In genomic region chr20:50681359-50682064, GRCh38 we compare ENCODE assay signal across 23 cellular contexts. TPM values are rescaled to one million over a fixed set of nuclear protein-coding genes. Genes with fewer than 3 reads are reported as not detected.
DNase-seq lines count a peak whose midpoint lies in the region; ATAC-seq, FAIRE-seq and TF ChIP-seq lines count a peak whose summit lies in the region.
"Had no signal": no experiment of that assay in that cellular context is flagged by ENCODE, and none has a peak within 500 bp of the region (broad histone marks: within the 10 kb centered on the region; RNA-seq: fewer than 3 reads in every experiment).

No MANE protein-coding gene starts in this region.

- H3K9me3 ChIP-seq in kidney (ENCODE audit: control insufficient read depth in 1 of 2, low read length in 2 of 2) (no peaks in the 10 kb centered on the region), upper lobe of right lung (no peaks in the 10 kb centered on the region)
- H3K9me3 ChIP-seq: SJCRH30 had no signal

- peaks cover 6% of the 10 kb centered on the region for H3K27me3 Mint-ChIP-seq in type B pancreatic cell

- FAIRE-seq in kidney (lab: Jason Lieb, UNC), result no peak

- H3K36me3 ChIP-seq in kidney (ENCODE audit: control insufficient read depth in 1 of 2, insufficient read depth in 2 of 2, low read length in 2 of 2) (no peaks in the 10 kb centered on the region), upper lobe of right lung (no peaks in the 10 kb centered on the region)
- H3K36me3 ChIP-seq: SJCRH30 had no signal

- no peak overlapping the region for H3K27ac Mint-ChIP-seq in type B pancreatic cell
- H3K27ac Mint-ChIP-seq: CD14-positive monocyte, GM23338, IgD-negative memory B cell, T-cell had no signal

- peak overlapping the region; percentile 33 to 77 for H3K27ac ChIP-seq in kidney (ENCODE audit: low read depth in 2 of 2, low read length in 2 of 2)
- H3K27ac ChIP-seq in upper lobe of right lung, result no peak overlapping the region
- H3K27ac ChIP-seq: 22Rv1, SJCRH30 had no signal

- H3K9ac ChIP-seq in kidney (ENCODE audit: low read length in 2 of 2), result no peak overlapping the region

- H3K4me3 Mint-ChIP-seq in type B pancreatic cell, result no peak overlapping the region
- H3K4me3 Mint-ChIP-seq: CD14-positive monocyte, GM23338, IgD-negative memory B cell, T-cell had no signal

- no peaks in the 10 kb centered on the region for H3K36me3 Mint-ChIP-seq in type B pancreatic cell
- H3K36me3 Mint-ChIP-seq: CD14-positive monocyte, IgD-negative memory B cell, T-cell had no signal

- H3K4me3 ChIP-seq in kidney (ENCODE audit: low read length in 2 of 2) (no peak overlapping the region), upper lobe of right lung (no peak overlapping the region)
- H3K4me3 ChIP-seq: GM23338, SJCRH30 had no signal

- H3K4me1 Mint-ChIP-seq in type B pancreatic cell (ENCODE audit: unreplicated experiment), result peaks cover 14% of the 10 kb centered on the region
- H3K4me1 Mint-ChIP-seq: CD14-positive monocyte, IgD-negative memory B cell, T-cell had no signal

- no peaks in the 10 kb centered on the region for H3K9me3 Mint-ChIP-seq in type B pancreatic cell
- H3K9me3 Mint-ChIP-seq: GM23338 had no signal

- DNase-seq in DMS 273 (lab: John Stamatoyannopoulos, UW; ENCODE audit: unreplicated experiment) (peak; percentile 39), DMS 273 treated with DMSO at 0.1 percent for 48 hours (lab: John Stamatoyannopoulos, UW) (no peak), NCI-H524 treated with DMSO at 0.1 percent for 48 hours (lab: John Stamatoyannopoulos, UW) (peak; percentile 36), kidney (no peak), upper lobe of right lung (no peak), type B pancreatic cell (ENCODE audit: extremely low spot score, unreplicated experiment) (no peak)
- DNase-seq: AML-193, DMS79 treated with DMSO at 0.1 percent for 48 hours, HCEC 1CT, Karpas-422, MV-4-11, NCI-H1105 treated with DMSO at 0.1 percent for 48 hours, NCI-H2081, NCI-H446 treated with DMSO at 0.1 percent for 48 hours, SJCRH30, T-cell had no signal

- ATAC-seq in upper lobe of right lung (peak; percentile 26), HG03521 (IDR thresholded peaks at IDR 0.05; ENCODE audit: unreplicated experiment) (no peak), GM19463 (IDR thresholded peaks at IDR 0.05; ENCODE audit: unreplicated experiment) (no peak)
- ATAC-seq: GM23338, T-cell had no signal

- peaks cover 25 to 32% of the 10 kb centered on the region in 2 donors for H3K4me1 ChIP-seq in kidney (ENCODE audit: control insufficient read depth in 1 of 2, insufficient read depth in 1 of 2, low read depth in 1 of 2, low read length in 2 of 2)
- H3K4me1 ChIP-seq in upper lobe of right lung, result peaks cover 4% of the 10 kb centered on the region

- no peaks in the 10 kb centered on the region for H3K27me3 ChIP-seq in upper lobe of right lung
- H3K27me3 ChIP-seq: SJCRH30 had no signal

- TF ChIP-seq CTCF in kidney (IDR thresholded peaks at IDR 0.05; ENCODE audit: borderline replicate concordance, extremely low read depth, insufficient read depth) (no peak), upper lobe of right lung (IDR thresholded peaks at IDR 0.05) (no peak), type B pancreatic cell (conservative IDR thresholded peaks at IDR 0.05) (no peak)

- intact Hi-C loops in kidney (cut with DNase I) (no loop called here), upper lobe of right lung (cut with DNase I) (no loop called here)

RNA-seq across cellular contexts. Expression of gene RIPOR3, which starts 9.8 kb away (rescaled TPM):
- total RNA-seq in kidney, result 14.6 TPM
- 10.5 TPM for polyA plus RNA-seq in kidney (ENCODE audit: insufficient read depth, low read depth, low replicate concordance)
- 6.8 TPM for total RNA-seq in upper lobe of right lung
- 1.9 and 5.1 TPM in 2 replicates for total RNA-seq in type B pancreatic cell (ENCODE audit: low replicate concordance)
- total RNA-seq: HT1080 had no signal
- polyA plus RNA-seq: CD14-positive monocyte had no signal

RNA-seq across cellular contexts. Expression of gene PARD6B, which starts 49.9 kb away (rescaled TPM):
- total RNA-seq in kidney (72.0 TPM), upper lobe of right lung (43.2 TPM), type B pancreatic cell (ENCODE audit: low replicate concordance) (27.7 and 50.0 TPM in 2 replicates)
- polyA plus RNA-seq in kidney (ENCODE audit: insufficient read depth, low read depth, low replicate concordance), result 9.2 TPM

Comparison
In these comparisons a context has a peak if more than half of its experiments do, and no peak if none do; other contexts are left out.
1. DNase-seq: peak in DMS 273 (single experiment) and NCI-H524 treated with DMSO at 0.1 percent for 48 hours (single experiment); none in DMS 273 treated with DMSO at 0.1 percent for 48 hours (single experiment), kidney (single experiment), upper lobe of right lung (single experiment) and type B pancreatic cell (single experiment).